In the genomic region with DNA sequence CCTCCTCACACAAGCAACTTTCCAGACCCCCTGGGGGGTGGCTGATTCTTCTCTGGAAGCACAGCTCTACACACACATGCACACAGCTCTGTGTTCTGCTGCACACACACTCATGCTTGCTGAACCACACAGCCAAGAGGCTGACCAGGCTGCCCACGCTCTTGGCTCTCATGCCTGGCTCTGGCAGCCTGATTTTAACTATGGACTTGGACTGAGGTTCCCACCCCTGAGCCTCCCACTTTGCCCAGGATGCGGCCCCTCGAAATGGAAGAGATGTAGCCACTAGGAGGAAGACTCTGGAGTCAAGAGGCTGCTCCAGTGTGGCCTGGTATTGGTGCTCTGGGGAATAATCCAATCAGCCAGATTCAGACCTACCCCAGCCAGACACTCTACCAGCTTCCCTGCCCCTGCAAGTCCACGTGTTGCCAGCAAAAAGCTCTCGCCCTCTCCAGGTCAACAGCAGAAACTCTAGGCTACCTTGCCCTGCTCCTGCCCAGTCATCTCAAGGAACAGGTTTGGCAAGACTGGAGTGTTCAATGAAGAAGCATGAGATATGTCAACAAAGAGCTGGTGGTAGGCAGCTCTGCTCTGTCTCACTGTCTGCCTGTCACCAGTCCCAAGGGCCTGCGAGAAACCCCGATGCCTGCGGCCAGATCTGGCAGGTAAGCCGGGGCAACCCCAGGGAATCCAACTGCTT, we compare ENCODE assay signal across 13 cellular contexts. TPM values are rescaled to one million over a fixed set of nuclear protein-coding genes. Genes with fewer than 3 reads are reported as not detected.
DNase-seq lines count a peak whose midpoint lies in the region; ATAC-seq and TF ChIP-seq lines count a peak whose summit lies in the region.
"Had no signal": no experiment of that assay in that cellular context is flagged by ENCODE, and none has a peak within 500 bp of the region (broad histone marks: within the 10 kb centered on the region; RNA-seq: fewer than 3 reads in every experiment).

No MANE protein-coding gene starts in this region.

- peaks cover 59% of the 10 kb centered on the region for H4K20me1 ChIP-seq in osteoblast (ENCODE audit: insufficient read depth, low read length)

- intact Hi-C loops in MCF 10A (cut with micrococcal nuclease) = no loop called here

- DNase-seq in CD4-positive, CD25-positive, alpha-beta regulatory T cell = no peak
- DNase-seq in HPDE6-E6E7 (ENCODE audit: extremely low spot score) (peak; percentile 78), MCF 10A (ENCODE audit: unreplicated experiment) (no peak), osteoblast (ENCODE audit: insufficient read length, low spot score, missing footprints) (peak; percentile 37), NCI-H345 treated with DMSO at 0.1 percent for 48 hours (lab: John Stamatoyannopoulos, UW; ENCODE audit: unreplicated experiment) (no peak)
- no peak for DNase-seq in central memory CD4-positive, alpha-beta T cell
- DNase-seq: activated CD8-positive, alpha-beta memory T cell treated with anti-CD3 and anti-CD28 coated beads, Interleukin-2, amount 50 U/mL, for 4 hours; DMS153; heart right ventricle; IMR-90; stimulated activated naive CD4-positive, alpha-beta T cell had no signal

- peak overlapping the region in 2 of 4 donors; percentile 19 to 41 for H3K4me3 Mint-ChIP-seq in CD4-positive, CD25-positive, alpha-beta regulatory T cell
- no peak overlapping the region for H3K4me3 Mint-ChIP-seq in MCF 10A (ENCODE audit: unreplicated experiment)

- no peaks in the 10 kb centered on the region for H3K27me3 Mint-ChIP-seq in CD4-positive, CD25-positive, alpha-beta regulatory T cell
- H3K27me3 Mint-ChIP-seq in MCF 10A (ENCODE audit: insufficient read depth, unreplicated experiment) = no peaks in the 10 kb centered on the region

- CTCF ChIA-PET in MCF 10A (lab: Yijun Ruan, JAX) = interaction anchor here (0.6 to 1.6 kb wide), 3 partner anchors 11 to 812 kb away, joined by 3 to 4 read pairs (median 3); no protein-coding TSS in a partner anchor

- peaks cover 47% of the 10 kb centered on the region for H3K36me3 Mint-ChIP-seq in CD4-positive, CD25-positive, alpha-beta regulatory T cell
- peaks cover 21% of the 10 kb centered on the region for H3K36me3 Mint-ChIP-seq in MCF 10A (ENCODE audit: insufficient read depth, unreplicated experiment)

- peak overlapping the region; percentile 18 for H3K27ac ChIP-seq in CD4-positive, CD25-positive, alpha-beta regulatory T cell (ENCODE audit: insufficient read depth, low read length, poor library complexity, severe bottlenecking)
- no peak overlapping the region for H3K27ac ChIP-seq in osteoblast (ENCODE audit: low read depth, low read length)

- no peaks in the 10 kb centered on the region for H3K27me3 ChIP-seq in CD4-positive, CD25-positive, alpha-beta regulatory T cell (ENCODE audit: control insufficient read depth, insufficient read depth, low read length)
- no peaks in the 10 kb centered on the region for H3K27me3 ChIP-seq in osteoblast (ENCODE audit: insufficient read depth, low read length)
- H3K27me3 ChIP-seq: heart right ventricle had no signal

- H3K27ac Mint-ChIP-seq in CD4-positive, CD25-positive, alpha-beta regulatory T cell = peak overlapping the region; percentile 91 to 96 (median 95)
- H3K27ac Mint-ChIP-seq in MCF 10A (ENCODE audit: low read depth, unreplicated experiment) = peak overlapping the region; percentile 59

- peaks cover 9 to 89% (median 41%) of the 10 kb centered on the region in 4 donors for H3K4me1 Mint-ChIP-seq in CD4-positive, CD25-positive, alpha-beta regulatory T cell
- H3K4me1 Mint-ChIP-seq in MCF 10A (ENCODE audit: insufficient read depth, unreplicated experiment) = peaks cover 20% of the 10 kb centered on the region

- H3K36me3 ChIP-seq in CD4-positive, CD25-positive, alpha-beta regulatory T cell (ENCODE audit: control insufficient read depth, insufficient read depth, low read length) = peaks cover 78% of the 10 kb centered on the region
- H3K36me3 ChIP-seq in osteoblast (ENCODE audit: insufficient read depth, low read length) = peaks cover 70% of the 10 kb centered on the region

- H3K9me3 ChIP-seq in CD4-positive, CD25-positive, alpha-beta regulatory T cell (ENCODE audit: control insufficient read depth in 2 of 2, low read length in 2 of 2) = no peaks in the 10 kb centered on the region
- no peaks in the 10 kb centered on the region for H3K9me3 ChIP-seq in osteoblast (ENCODE audit: low read depth, low read length)
- H3K9me3 ChIP-seq: heart right ventricle had no signal

- ATAC-seq in CD4-positive, CD25-positive, alpha-beta regulatory T cell (ENCODE audit: low read depth in 2 of 2) = no peak
- ATAC-seq in GM19328 (IDR thresholded peaks at IDR 0.05; ENCODE audit: unreplicated experiment) (no peak), HG03378 (IDR thresholded peaks at IDR 0.05; ENCODE audit: unreplicated experiment) (no peak)

- no peak overlapping the region for H3K4me2 ChIP-seq in osteoblast (ENCODE audit: insufficient read depth, low read length)

- no peaks in the 10 kb centered on the region for H3K9me3 Mint-ChIP-seq in CD4-positive, CD25-positive, alpha-beta regulatory T cell
- no peaks in the 10 kb centered on the region for H3K9me3 Mint-ChIP-seq in MCF 10A (ENCODE audit: unreplicated experiment)

- H3K79me2 ChIP-seq in osteoblast (ENCODE audit: insufficient read depth, low read length) = peaks cover 55% of the 10 kb centered on the region

- H3K4me1 ChIP-seq in CD4-positive, CD25-positive, alpha-beta regulatory T cell (ENCODE audit: control insufficient read depth, insufficient read depth, low read length, poor library complexity, severe bottlenecking) = peaks cover 55% of the 10 kb centered on the region
- H3K4me1 ChIP-seq in osteoblast (ENCODE audit: insufficient read depth, low read length) = peaks cover 8% of the 10 kb centered on the region

- H3K4me3 ChIP-seq in CD4-positive, CD25-positive, alpha-beta regulatory T cell (ENCODE audit: low read depth, low read length) = no peak overlapping the region
- H3K4me3 ChIP-seq in osteoblast (ENCODE audit: insufficient read depth, low read length) = no peak overlapping the region
- H3K4me3 ChIP-seq: heart right ventricle had no signal

- no peak overlapping the region for H2AFZ ChIP-seq in osteoblast (ENCODE audit: low read length)

- BruUV-seq in MCF 10A (replicated peaks; lab: Mats Ljungman, UMichigan) = no TSS peak

- POLR2A ChIA-PET in MCF 10A (lab: Yijun Ruan, JAX) = interaction anchor here (1.3 to 2.1 kb wide), 2 partner anchors 8 to 25 kb away, joined by 3 to 7 read pairs; a partner anchor contains a TSS

- TF ChIP-seq CTCF in MCF 10A (IDR thresholded peaks at IDR 0.05; ENCODE audit: unreplicated experiment) (no peak), osteoblast (IDR thresholded peaks at IDR 0.05; ENCODE audit: extremely low read depth, low read depth, low read length) (no peak)

RNA-seq across cellular contexts. Expression of a gene that starts 8.8 kb away (rescaled TPM):
- 18.7 TPM for total RNA-seq in CD4-positive, CD25-positive, alpha-beta regulatory T cell
- 10 to 100 TPM; 10.9 to 16.4 (median 12.1) TPM for polyA plus RNA-seq in CD4-positive, CD25-positive, alpha-beta regulatory T cell
- 1.2 and 4.8 TPM in 2 replicates for total RNA-seq in MCF 10A (2022)
- total RNA-seq in osteoblast = 5.3 and 5.8 TPM in 2 replicates

RNA-seq across cellular contexts. Expression of a gene that starts 28.6 kb away (rescaled TPM):
- total RNA-seq in CD4-positive, CD25-positive, alpha-beta regulatory T cell = 67.5 TPM
- 10 to 100 TPM; 44.2 to 58.0 (median 47.4) TPM for polyA plus RNA-seq in CD4-positive, CD25-positive, alpha-beta regulatory T cell
- 11.1 and 13.1 TPM in 2 replicates for total RNA-seq in MCF 10A (2022)
- total RNA-seq in osteoblast = 30.6 and 32.9 TPM in 2 replicates

RNA-seq across cellular contexts. Expression of a gene that starts 31.5 kb away (rescaled TPM):
- 24.0 TPM for total RNA-seq in CD4-positive, CD25-positive, alpha-beta regulatory T cell
- polyA plus RNA-seq in CD4-positive, CD25-positive, alpha-beta regulatory T cell = 1 to 10 TPM; 2.4 to 7.0 (median 4.8) TPM
- total RNA-seq in MCF 10A (2022) (not detected in 2 replicates), osteoblast (not detected in 2 replicates)
- total RNA-seq: IMR-90 had no signal
- polyA plus RNA-seq: IMR-90 had no signal

RNA-seq across cellular contexts. Expression of a gene that starts 51.6 kb away (rescaled TPM):
- total RNA-seq in CD4-positive, CD25-positive, alpha-beta regulatory T cell = 0.96 TPM
- polyA plus RNA-seq in CD4-positive, CD25-positive, alpha-beta regulatory T cell = not detected
- total RNA-seq in MCF 10A (2022) (9.5 and 19.3 TPM in 2 replicates), osteoblast (3.2 and 3.3 TPM in 2 replicates)

RNA-seq across cellular contexts. Expression of a gene that starts 58.5 kb away (rescaled TPM):
- total RNA-seq in CD4-positive, CD25-positive, alpha-beta regulatory T cell = 389 TPM
- 10 to 100 TPM; 66.6 to 78.6 (median 75.1) TPM for polyA plus RNA-seq in CD4-positive, CD25-positive, alpha-beta regulatory T cell
- total RNA-seq in MCF 10A (2022) (167 and 193 TPM in 2 replicates), osteoblast (21.7 and 30.6 TPM in 2 replicates)

Comparison
In these comparisons a context has a peak if more than half of its experiments do, and no peak if none do; other contexts are left out.
1. DNase-seq: peak in HPDE6-E6E7 (single experiment) and osteoblast (single experiment); none in CD4-positive, CD25-positive, alpha-beta regulatory T cell (0 of 3), MCF 10A (single experiment), central memory CD4-positive, alpha-beta T cell (single experiment) and NCI-H345 treated with DMSO at 0.1 percent for 48 hours (single experiment).
2. RNA of a gene that starts 31.5 kb away (total RNA-seq): 24.0 TPM in CD4-positive, CD25-positive, alpha-beta regulatory T cell (single experiment); not detected in MCF 10A and not detected in osteoblast; every median in the first group is over 10 times any median in the second.